8 cellular contexts compared by ENCODE assay signal in the genomic region with DNA sequence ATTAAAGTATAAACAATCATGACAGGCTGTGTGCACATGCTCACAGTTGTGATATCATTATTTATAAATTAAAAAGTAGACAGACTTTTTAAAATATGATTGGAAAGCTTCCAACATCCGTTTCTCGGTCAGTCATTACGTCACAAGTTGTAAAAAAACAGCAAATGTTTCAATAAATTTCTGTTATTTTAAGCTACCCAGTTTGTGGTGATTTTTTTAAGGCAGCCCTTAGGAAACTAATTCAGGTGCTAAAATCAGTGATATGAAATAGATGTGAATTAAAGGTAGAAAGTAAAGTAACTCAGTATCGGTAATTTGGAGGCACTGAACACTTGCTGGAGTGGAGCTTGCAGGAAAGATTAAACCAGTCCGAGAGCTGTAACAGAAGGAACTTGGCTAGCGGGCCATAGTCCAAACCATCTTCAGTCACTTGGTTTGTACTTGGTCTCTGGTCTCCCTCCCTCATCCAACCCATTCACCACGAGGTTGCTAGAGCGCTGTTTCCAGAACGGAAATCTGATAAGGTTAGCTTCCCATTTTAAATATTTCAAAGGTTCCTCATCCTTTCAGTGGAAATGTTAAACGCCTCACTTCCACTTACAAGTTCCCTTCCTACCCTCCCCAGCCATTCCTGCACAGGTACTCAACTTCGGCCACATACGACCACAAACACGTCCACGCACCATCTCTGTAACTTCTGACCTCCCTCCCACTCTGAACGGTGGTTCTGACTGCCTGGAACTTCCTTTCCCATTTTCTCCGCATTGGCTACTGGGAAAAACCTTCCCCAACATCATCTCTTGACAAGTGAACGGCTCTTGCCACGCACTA. TPM values are rescaled to one million over a fixed set of nuclear protein-coding genes. Genes with fewer than 3 reads are reported as not detected.
A peak's percentile ranks its signal among the peaks of the same experiment; 100 is the strongest.
DNase-seq lines count a peak whose midpoint lies in the region; ATAC-seq and TF ChIP-seq lines count a peak whose summit lies in the region.

No MANE protein-coding gene starts in this region.

- WGBS in ectodermal cell, 2 experiments, result 18 to 20% methylated on average over 18 of the region's 18 CpGs
- 1 to 2% methylated on average over 18 of the region's 18 CpGs for WGBS in testis, 2 donors

- H3K27me3 Mint-ChIP-seq in CD14-positive monocyte (ENCODE audit: low read depth in 3 of 3) (peaks cover 0 to 1% (median 0%) of the 10 kb centered on the region in 3 donors), memory B cell (no peaks in the 10 kb centered on the region)
- no peaks in the 10 kb centered on the region for H3K27me3 Mint-ChIP-seq in T-helper 2 cell treated with Interferon-gamma antibody and Interleukin-4, amounts not matched to agents 5 μg/mL and 100 μg/mL, for 36 hours (ENCODE audit: low read depth)

- no peak for TF ChIP-seq CTCF in CD14-positive monocyte (IDR thresholded peaks at IDR 0.05)
- no peak for TF ChIP-seq CTCF in testis (IDR thresholded peaks at IDR 0.05)

- H3K27ac ChIP-seq in ectodermal cell (ENCODE audit: insufficient read depth, low read depth, low read length, poor library complexity, severe bottlenecking), result peak overlapping the region; percentile 82
- peak overlapping the region; percentile 88 to 94 for H3K27ac ChIP-seq in testis

- peaks cover 23% of the 10 kb centered on the region for H3K4me1 Mint-ChIP-seq in CD14-positive monocyte
- H3K4me1 Mint-ChIP-seq in T-helper 2 cell treated with Interferon-gamma antibody and Interleukin-4, amounts not matched to agents 5 μg/mL and 100 μg/mL, for 36 hours (ENCODE audit: low read depth), result peaks cover 23% of the 10 kb centered on the region
- H3K4me1 Mint-ChIP-seq in memory B cell, result peaks cover 27% of the 10 kb centered on the region

- H3K36me3 ChIP-seq in ectodermal cell (ENCODE audit: control insufficient read depth, insufficient read depth, low read length), result peaks cover 20% of the 10 kb centered on the region
- H3K36me3 ChIP-seq in testis (ENCODE audit: low read depth, missing control alignments), result no peaks in the 10 kb centered on the region

- H3K36me3 Mint-ChIP-seq in CD14-positive monocyte, result peaks cover 37 to 40% of the 10 kb centered on the region in 2 donors
- H3K36me3 Mint-ChIP-seq in T-helper 2 cell treated with Interferon-gamma antibody and Interleukin-4, amounts not matched to agents 5 μg/mL and 100 μg/mL, for 36 hours (ENCODE audit: low read depth), result peaks cover 41% of the 10 kb centered on the region
- H3K36me3 Mint-ChIP-seq in memory B cell, result peaks cover 22% of the 10 kb centered on the region

- peak overlapping the region; percentile 95 to 96 for H3K4me3 Mint-ChIP-seq in CD14-positive monocyte
- peak overlapping the region; percentile 95 for H3K4me3 Mint-ChIP-seq in T-helper 2 cell treated with Interferon-gamma antibody and Interleukin-4, amounts not matched to agents 5 μg/mL and 100 μg/mL, for 36 hours
- peak overlapping the region; percentile 93 for H3K4me3 Mint-ChIP-seq in memory B cell

- peak; percentile 7 for ATAC-seq in GM19043 (IDR thresholded peaks at IDR 0.05; ENCODE audit: low read depth, unreplicated experiment)
- peak; percentile 3 for ATAC-seq in HG03442 (IDR thresholded peaks at IDR 0.05; ENCODE audit: unreplicated experiment)
- peak; percentile 2 for ATAC-seq in memory B cell (ENCODE audit: low read depth)

- H3K9me3 Mint-ChIP-seq in CD14-positive monocyte, result peaks cover 0 to 1% (median 0%) of the 10 kb centered on the region in 7 donors
- no peaks in the 10 kb centered on the region for H3K9me3 Mint-ChIP-seq in T-helper 2 cell treated with Interferon-gamma antibody and Interleukin-4, amounts not matched to agents 5 μg/mL and 100 μg/mL, for 36 hours
- no peaks in the 10 kb centered on the region for H3K9me3 Mint-ChIP-seq in memory B cell

- peak; percentile 43 for DNase-seq in CD14-positive monocyte (ENCODE audit: low spot score)
- DNase-seq in T-helper 2 cell treated with Interferon-gamma antibody and Interleukin-4, amounts not matched to agents 5 μg/mL and 100 μg/mL, for 36 hours (ENCODE audit: low spot score), result no peak
- DNase-seq in memory B cell (ENCODE audit: low spot score in 2 of 2), result peak; percentile 12 to 28
- peak; percentile 53 for DNase-seq in testis
- DNase-seq in activated gamma-delta T cell (lab: John Stamatoyannopoulos, UW), result no peak

- intact Hi-C loops in CD14-positive monocyte (cut with micrococcal nuclease), result loop anchor here (10.0 kb wide), 1 partner anchor 147 kb away; the partner anchor contains the start of gene RASA1 (in 2 of the 2)
- intact Hi-C loops in testis (cut with DNase I; ENCODE audit: low total_unique reads), result no loop called here

- H3K9me3 ChIP-seq in ectodermal cell (ENCODE audit: control insufficient read depth, low read length) (no peaks in the 10 kb centered on the region), testis (no peaks in the 10 kb centered on the region)

- peak overlapping the region; percentile 88 for H3K4me3 ChIP-seq in ectodermal cell (ENCODE audit: insufficient read depth, low read depth, low read length)
- peak overlapping the region; percentile 65 to 88 for H3K4me3 ChIP-seq in testis

- H3K4me1 ChIP-seq in ectodermal cell (ENCODE audit: control insufficient read depth, insufficient read depth, low read length) (no peaks in the 10 kb centered on the region), testis (no peaks in the 10 kb centered on the region)

- peak overlapping the region; percentile 95 to 100 (median 99) for H3K27ac Mint-ChIP-seq in CD14-positive monocyte
- H3K27ac Mint-ChIP-seq in T-helper 2 cell treated with Interferon-gamma antibody and Interleukin-4, amounts not matched to agents 5 μg/mL and 100 μg/mL, for 36 hours, result peak overlapping the region; percentile 97
- peak overlapping the region; percentile 94 for H3K27ac Mint-ChIP-seq in memory B cell

- no peaks in the 10 kb centered on the region for H3K27me3 ChIP-seq in ectodermal cell (ENCODE audit: control insufficient read depth, insufficient read depth, low read length, poor library complexity, severe bottlenecking)
- no peaks in the 10 kb centered on the region for H3K27me3 ChIP-seq in testis

- TF ChIP-seq POLR2A in testis (IDR thresholded peaks at IDR 0.05), result no peak

RNA-seq across cellular contexts. Expression of gene CCNH, which starts 0.9 kb away (rescaled TPM):
- polyA plus RNA-seq in CD14-positive monocyte, result 10 to 100 TPM; 62.1 to 64.0 TPM
- 40.3 TPM for polyA plus RNA-seq in ectodermal cell (2013, experiment 1 of 4)
- 38.5 TPM for polyA plus RNA-seq in ectodermal cell (2013, experiment 2 of 4)
- 45.4 TPM for polyA plus RNA-seq in ectodermal cell (2013, experiment 3 of 4)
- polyA plus RNA-seq in ectodermal cell (2013, experiment 4 of 4), result 44.5 TPM
- 100 to 1,000 TPM; 105 to 167 TPM for total RNA-seq in testis
- polyA plus RNA-seq in testis (ENCODE audit: insufficient read depth, low read depth, low replicate concordance), result 142 TPM

Comparison
In these comparisons a context has a peak if more than half of its experiments do, and no peak if none do; other contexts are left out.
1. DNase-seq: peak in CD14-positive monocyte (single experiment), memory B cell (2 of 2) and testis (single experiment); none in T-helper 2 cell treated with Interferon-gamma antibody and Interleukin-4, amounts not matched to agents 5 μg/mL and 100 μg/mL, for 36 hours (single experiment) and activated gamma-delta T cell (single experiment).
2. Peak in every context shown above with its lines, with median percentiles within 50 percentile points of each other: H3K27ac Mint-ChIP-seq, H3K4me3 Mint-ChIP-seq and ATAC-seq.